ENCODE assay signal across 18 cellular contexts in genomic region chr6:74671558-74672025, GRCh38.
A peak's percentile ranks its signal among the peaks of the same experiment; 100 is the strongest.
DNase-seq lines count a peak whose midpoint lies in the region; ATAC-seq lines count a peak whose summit lies in the region.
"Had no signal": no experiment of that assay in that cellular context is flagged by ENCODE, and none has a peak within 500 bp of the region (broad histone marks: within the 10 kb centered on the region; RNA-seq: fewer than 3 reads in every experiment).

No MANE protein-coding gene starts in this region.

- H3K9me3 ChIP-seq in SJCRH30 (replicated peaks), result no peaks in the 10 kb centered on the region
- H3K9me3 ChIP-seq: esophagus squamous epithelium, thyroid gland had no signal

- H3K4me3 ChIP-seq in SJCRH30, result no peak overlapping the region
- H3K4me3 ChIP-seq: BLaER1, esophagus squamous epithelium, GM12878, thyroid gland had no signal

- no peaks in the 10 kb centered on the region for H3K27me3 Mint-ChIP-seq in activated T-helper 2 cell treated with anti-CD3 and anti-CD28 coated beads, Interferon-gamma antibody, Interleukin-2, Interleukin-4, amounts not matched to agents 10 μg/mL and 5 μg/mL and 100 μg/mL, durations not matched to agents 14 hours and 24 hours and 36 hours (ENCODE audit: low read depth)
- H3K27me3 Mint-ChIP-seq: activated naive CD4-positive, alpha-beta T cell treated with anti-CD3 and anti-CD28 coated beads, Interleukin-2, amount 50 U/mL, for 24 hours had no signal

- DNase-seq in AG20443 (ENCODE audit: low spot score), result peak; percentile 80
- peak; percentile 28 to 38 for DNase-seq in SJCRH30
- peak; percentile 15 for DNase-seq in renal cortical epithelial cell (ENCODE audit: low read depth)
- DNase-seq in iPS-NIHi11 (ENCODE audit: low spot score), result no peak
- no peak for DNase-seq in NCI-H524 (lab: John Stamatoyannopoulos, UW)
- DNase-seq in NCI-H2107 treated with DMSO at 0.1 percent for 48 hours (lab: John Stamatoyannopoulos, UW; ENCODE audit: unreplicated experiment), result no peak
- no peak for DNase-seq in activated T-helper 2 cell treated with anti-CD3 and anti-CD28 coated beads, Interferon-gamma antibody, Interleukin-2, Interleukin-4, amounts not matched to agents 10 μg/mL and 5 μg/mL and 100 μg/mL, durations not matched to agents 14 hours and 24 hours and 36 hours (ENCODE audit: low spot score)
- DNase-seq: activated CD4-positive, CD25-positive, alpha-beta regulatory T cell; activated CD8-positive, alpha-beta memory T cell treated with anti-CD3 and anti-CD28 coated beads, Interleukin-2, amount 50 U/mL, for 4 hours; esophagus squamous epithelium; NCI-H1092 treated with DMSO at 0.1 percent for 48 hours; NCI-H510A; thyroid gland had no signal

- peak; percentile 66 for ATAC-seq in esophagus mucosa
- ATAC-seq: GM12878 had no signal

- intact Hi-C loops in activated T-helper 2 cell treated with anti-CD3 and anti-CD28 coated beads, Interferon-gamma antibody, Interleukin-2, Interleukin-4, amounts not matched to agents 10 μg/mL and 5 μg/mL and 100 μg/mL, durations not matched to agents 14 hours and 24 hours and 36 hours (cut with micrococcal nuclease), result no loop called here

- H3K27me3 ChIP-seq in SJCRH30, result no peaks in the 10 kb centered on the region
- H3K27me3 ChIP-seq: BLaER1, esophagus squamous epithelium, thyroid gland had no signal

- no peak overlapping the region for H3K27ac Mint-ChIP-seq in activated T-helper 2 cell treated with anti-CD3 and anti-CD28 coated beads, Interferon-gamma antibody, Interleukin-2, Interleukin-4, amounts not matched to agents 10 μg/mL and 5 μg/mL and 100 μg/mL, durations not matched to agents 14 hours and 24 hours and 36 hours
- H3K27ac Mint-ChIP-seq: activated naive CD4-positive, alpha-beta T cell treated with anti-CD3 and anti-CD28 coated beads, Interleukin-2, amount 50 U/mL, for 24 hours had no signal

- no peaks in the 10 kb centered on the region for H3K36me3 ChIP-seq in SJCRH30
- H3K36me3 ChIP-seq: BLaER1, esophagus squamous epithelium, thyroid gland had no signal

- peaks cover 22% of the 10 kb centered on the region for H3K9me3 Mint-ChIP-seq in activated T-helper 2 cell treated with anti-CD3 and anti-CD28 coated beads, Interferon-gamma antibody, Interleukin-2, Interleukin-4, amounts not matched to agents 10 μg/mL and 5 μg/mL and 100 μg/mL, durations not matched to agents 14 hours and 24 hours and 36 hours

- no peaks in the 10 kb centered on the region for H3K4me1 Mint-ChIP-seq in activated T-helper 2 cell treated with anti-CD3 and anti-CD28 coated beads, Interferon-gamma antibody, Interleukin-2, Interleukin-4, amounts not matched to agents 10 μg/mL and 5 μg/mL and 100 μg/mL, durations not matched to agents 14 hours and 24 hours and 36 hours (ENCODE audit: low read depth)
- H3K4me1 Mint-ChIP-seq: activated naive CD4-positive, alpha-beta T cell treated with anti-CD3 and anti-CD28 coated beads, Interleukin-2, amount 50 U/mL, for 24 hours had no signal

- H3K4me1 ChIP-seq in SJCRH30, result no peaks in the 10 kb centered on the region
- H3K4me1 ChIP-seq: BLaER1, parathyroid adenoma, thyroid gland had no signal

- H3K36me3 Mint-ChIP-seq in activated T-helper 2 cell treated with anti-CD3 and anti-CD28 coated beads, Interferon-gamma antibody, Interleukin-2, Interleukin-4, amounts not matched to agents 10 μg/mL and 5 μg/mL and 100 μg/mL, durations not matched to agents 14 hours and 24 hours and 36 hours (ENCODE audit: low read depth), result no peaks in the 10 kb centered on the region
- H3K36me3 Mint-ChIP-seq: activated naive CD4-positive, alpha-beta T cell treated with anti-CD3 and anti-CD28 coated beads, Interleukin-2, amount 50 U/mL, for 24 hours had no signal

- H3K27ac ChIP-seq in SJCRH30, result peak overlapping the region; percentile 23; the same call in 1 of the 2 replicates
- H3K27ac ChIP-seq: BLaER1, esophagus squamous epithelium, parathyroid adenoma, thyroid gland had no signal

- no peak overlapping the region for H3K4me3 Mint-ChIP-seq in activated T-helper 2 cell treated with anti-CD3 and anti-CD28 coated beads, Interferon-gamma antibody, Interleukin-2, Interleukin-4, amounts not matched to agents 10 μg/mL and 5 μg/mL and 100 μg/mL, durations not matched to agents 14 hours and 24 hours and 36 hours (ENCODE audit: low read depth)
- H3K4me3 Mint-ChIP-seq: activated naive CD4-positive, alpha-beta T cell treated with anti-CD3 and anti-CD28 coated beads, Interleukin-2, amount 50 U/mL, for 24 hours had no signal

Comparison
In these comparisons a context has a peak if more than half of its experiments do, and no peak if none do; other contexts are left out.
1. DNase-seq: peak in AG20443 (single experiment), SJCRH30 (2 of 2) and renal cortical epithelial cell (single experiment); none in iPS-NIHi11 (single experiment), NCI-H524 (0 of 2), NCI-H2107 treated with DMSO at 0.1 percent for 48 hours (single experiment) and activated T-helper 2 cell treated with anti-CD3 and anti-CD28 coated beads, Interferon-gamma antibody, Interleukin-2, Interleukin-4, amounts not matched to agents 10 μg/mL and 5 μg/mL and 100 μg/mL, durations not matched to agents 14 hours and 24 hours and 36 hours (single experiment).